In genomic region chr2:216181953-216182352, GRCh38 we compare ENCODE assay signal across 17 cellular contexts.
DNase-seq lines count a peak whose midpoint lies in the region; ATAC-seq and TF ChIP-seq lines count a peak whose summit lies in the region.
"Had no signal": no experiment of that assay in that cellular context is flagged by ENCODE, and none has a peak within 500 bp of the region (broad histone marks: within the 10 kb centered on the region; RNA-seq: fewer than 3 reads in every experiment).

No MANE protein-coding gene starts in this region.

- no peak overlapping the region for H3K4me3 Mint-ChIP-seq in natural killer cell
- H3K4me3 Mint-ChIP-seq in natural killer cell treated with Interleukin-12 subunit alpha and Interleukin-12 subunit beta and Interleukin-15 and Interleukin-18, amount 100 ng/mL, for 72 hours = no peak overlapping the region
- H3K4me3 Mint-ChIP-seq in IgD-negative memory B cell = no peak overlapping the region
- no peak overlapping the region for H3K4me3 Mint-ChIP-seq in endothelial cell (ENCODE audit: unreplicated experiment)

- H3K9me2 ChIP-seq in GM23248 (ENCODE audit: insufficient read depth) = no peaks in the 10 kb centered on the region

- no peak overlapping the region for H3K27ac ChIP-seq in GM23248
- H3K27ac ChIP-seq: ovary, sigmoid colon, VCaP had no signal

- no peak overlapping the region for H2AFZ ChIP-seq in GM23248

- H3K36me3 ChIP-seq in GM23248 (ENCODE audit: low read depth) = peaks cover 33% of the 10 kb centered on the region
- H3K36me3 ChIP-seq: ovary had no signal

- no peaks in the 10 kb centered on the region for H3K27me3 Mint-ChIP-seq in natural killer cell (ENCODE audit: low read depth in 2 of 2)
- H3K27me3 Mint-ChIP-seq in natural killer cell treated with Interleukin-12 subunit alpha and Interleukin-12 subunit beta and Interleukin-15 and Interleukin-18, amount 100 ng/mL, for 72 hours = no peaks in the 10 kb centered on the region
- H3K27me3 Mint-ChIP-seq in IgD-negative memory B cell = no peaks in the 10 kb centered on the region
- H3K27me3 Mint-ChIP-seq in endothelial cell (ENCODE audit: unreplicated experiment) = peaks cover 3% of the 10 kb centered on the region

- no peaks in the 10 kb centered on the region for H3K9me3 ChIP-seq in GM23248 (ENCODE audit: low read depth)
- H3K9me3 ChIP-seq: HAP-1, ovary, sigmoid colon had no signal

- WGBS in GM23248 (ENCODE audit: low coverage in 1 of 2, low lambda C conversion rate in 2 of 2, missing lambda C conversion rate in 2 of 2), 2 experiments = 74 to 78% methylated on average over 2 of the region's 2 CpGs

- H3K9me3 Mint-ChIP-seq in natural killer cell (no peaks in the 10 kb centered on the region), IgD-negative memory B cell (no peaks in the 10 kb centered on the region), endothelial cell (ENCODE audit: unreplicated experiment) (no peaks in the 10 kb centered on the region)
- no peaks in the 10 kb centered on the region for H3K9me3 Mint-ChIP-seq in natural killer cell treated with Interleukin-12 subunit alpha and Interleukin-12 subunit beta and Interleukin-15 and Interleukin-18, amount 100 ng/mL, for 72 hours

- TF ChIP-seq CTCF in natural killer cell (IDR thresholded peaks at IDR 0.05) = no peak
- no peak for TF ChIP-seq CTCF in endothelial cell (IDR thresholded peaks at IDR 0.05; ENCODE audit: unreplicated experiment)

- H4K20me1 ChIP-seq in GM23248 (ENCODE audit: insufficient read depth) = no peaks in the 10 kb centered on the region

- no peak overlapping the region for H3K4me3 ChIP-seq in GM23248
- H3K4me3 ChIP-seq: HAP-1, ovary, sigmoid colon had no signal

- peaks cover 100% of the 10 kb centered on the region for H3K79me2 ChIP-seq in GM23248 (ENCODE audit: insufficient read depth)

- in situ Hi-C loops in GM23248 (cut with MboI) = no loop called here

- peak overlapping the region; percentile 43 to 74 for H3K27ac Mint-ChIP-seq in natural killer cell
- H3K27ac Mint-ChIP-seq in natural killer cell treated with Interleukin-12 subunit alpha and Interleukin-12 subunit beta and Interleukin-15 and Interleukin-18, amount 100 ng/mL, for 72 hours = peak overlapping the region in 1 of 2 donors; percentile 43
- H3K27ac Mint-ChIP-seq in IgD-negative memory B cell = peak overlapping the region in 2 of 3 donors; percentile 2 to 3
- peak overlapping the region; percentile 61 for H3K27ac Mint-ChIP-seq in endothelial cell (ENCODE audit: unreplicated experiment)

- no peak overlapping the region for H3K9ac ChIP-seq in GM23248

- no peak overlapping the region for H3K4me2 ChIP-seq in GM23248 (ENCODE audit: unreplicated experiment)

- H3K4me1 Mint-ChIP-seq in natural killer cell (peaks cover 58 to 66% of the 10 kb centered on the region in 2 donors), IgD-negative memory B cell (peaks cover 30 to 35% (median 35%) of the 10 kb centered on the region in 3 donors), endothelial cell (ENCODE audit: unreplicated experiment) (peaks cover 30% of the 10 kb centered on the region)
- H3K4me1 Mint-ChIP-seq in natural killer cell treated with Interleukin-12 subunit alpha and Interleukin-12 subunit beta and Interleukin-15 and Interleukin-18, amount 100 ng/mL, for 72 hours (ENCODE audit: low read depth in 2 of 2) = peaks cover 45 to 48% of the 10 kb centered on the region in 2 donors

- H3F3A ChIP-seq in GM23248 (ENCODE audit: insufficient read depth) = peaks cover 19% of the 10 kb centered on the region

- ATAC-seq in natural killer cell (no peak), GM21717 (IDR thresholded peaks at IDR 0.05; ENCODE audit: unreplicated experiment) (no peak)
- no peak for ATAC-seq in natural killer cell treated with Interleukin-12 subunit alpha and Interleukin-12 subunit beta and Interleukin-15 and Interleukin-18, amount 100 ng/mL, for 72 hours

- H3K27me3 ChIP-seq in GM23248 (replicated peaks; ENCODE audit: insufficient read depth) = no peaks in the 10 kb centered on the region
- H3K27me3 ChIP-seq: ovary, sigmoid colon had no signal

- intact Hi-C loops in natural killer cell (cut with micrococcal nuclease) = no loop called here

- DNase-seq in natural killer cell = no peak
- no peak for DNase-seq in natural killer cell treated with Interleukin-12 subunit alpha and Interleukin-12 subunit beta and Interleukin-15 and Interleukin-18, amount 100 ng/mL, for 72 hours (ENCODE audit: low spot score)
- no peak for DNase-seq in endothelial cell (ENCODE audit: low spot score)
- DNase-seq in CD1c-positive myeloid dendritic cell (ENCODE audit: extremely low spot score) = no peak
- DNase-seq in GM23248 = no peak
- DNase-seq: activated gamma-delta T cell; NCI-H1436; NK-92 treated with Interleukin-12 subunit alpha and Interleukin-12 subunit beta, amount 100 ng/mL, for 24 hours; ovary; RPMI8226; sigmoid colon; stimulated activated CD4-positive, alpha-beta T cell treated with anti-CD3 and anti-CD28 coated beads, Interleukin-1b, Interleukin-23, amount 100 ng/mL, for 48 hours; substantia nigra had no signal

- H3K4me1 ChIP-seq in GM23248 (ENCODE audit: insufficient read depth) = peaks cover 14% of the 10 kb centered on the region; the same call in 1 of the 2 replicates

- no peaks in the 10 kb centered on the region for H3K36me3 Mint-ChIP-seq in natural killer cell
- peaks cover 28% of the 10 kb centered on the region for H3K36me3 Mint-ChIP-seq in natural killer cell treated with Interleukin-12 subunit alpha and Interleukin-12 subunit beta and Interleukin-15 and Interleukin-18, amount 100 ng/mL, for 72 hours
- peaks cover 4% of the 10 kb centered on the region for H3K36me3 Mint-ChIP-seq in IgD-negative memory B cell
- peaks cover 27% of the 10 kb centered on the region for H3K36me3 Mint-ChIP-seq in endothelial cell (ENCODE audit: low read depth, unreplicated experiment)
